9 cellular contexts compared by ENCODE assay signal in genomic region chr14:89641495-89642162, GRCh38.
DNase-seq lines count a peak whose midpoint lies in the region; ATAC-seq lines count a peak whose summit lies in the region.
"Had no signal": no experiment of that assay in that cellular context is flagged by ENCODE, and none has a peak within 500 bp of the region (broad histone marks: within the 10 kb centered on the region; RNA-seq: fewer than 3 reads in every experiment).

No MANE protein-coding gene starts in this region.

- no peaks in the 10 kb centered on the region for H3K36me3 Mint-ChIP-seq in activated naive CD4-positive, alpha-beta T cell treated with anti-CD3 and anti-CD28 coated beads for 36 hours (ENCODE audit: low read depth)
- H3K36me3 Mint-ChIP-seq in T-cell = no peaks in the 10 kb centered on the region
- H3K36me3 Mint-ChIP-seq in stimulated activated naive CD8-positive, alpha-beta T cell treated with anti-CD3 and anti-CD28 coated beads, Interleukin-15, Interleukin-2, amounts not matched to agents 100 ng/mL and 50 ng/mL, for 24 hours (ENCODE audit: low read depth) = peaks cover 7% of the 10 kb centered on the region

- no peak overlapping the region for H3K18ac ChIP-seq in mesenchymal stem cell (ENCODE audit: low read depth in 1 of 2, low read length in 2 of 2)

- no peaks in the 10 kb centered on the region for H3K27me3 Mint-ChIP-seq in activated naive CD4-positive, alpha-beta T cell treated with anti-CD3 and anti-CD28 coated beads for 36 hours (ENCODE audit: low read depth)
- no peaks in the 10 kb centered on the region for H3K27me3 Mint-ChIP-seq in T-cell
- H3K27me3 Mint-ChIP-seq in stimulated activated naive CD8-positive, alpha-beta T cell treated with anti-CD3 and anti-CD28 coated beads, Interleukin-15, Interleukin-2, amounts not matched to agents 100 ng/mL and 50 ng/mL, for 24 hours = no peaks in the 10 kb centered on the region

- 96% methylated on average over 8 of the region's 8 CpGs for WGBS in mesenchymal stem cell

- peak overlapping the region; percentile 90 for H3K27ac Mint-ChIP-seq in activated naive CD4-positive, alpha-beta T cell treated with anti-CD3 and anti-CD28 coated beads for 36 hours
- peak overlapping the region; percentile 89 to 95 for H3K27ac Mint-ChIP-seq in T-cell
- peak overlapping the region; percentile 92 for H3K27ac Mint-ChIP-seq in stimulated activated naive CD8-positive, alpha-beta T cell treated with anti-CD3 and anti-CD28 coated beads, Interleukin-15, Interleukin-2, amounts not matched to agents 100 ng/mL and 50 ng/mL, for 24 hours

- no peak overlapping the region for H3K4ac ChIP-seq in mesenchymal stem cell (ENCODE audit: low read depth in 1 of 2, low read length in 2 of 2)

- no peak overlapping the region for H2BK15ac ChIP-seq in mesenchymal stem cell (ENCODE audit: low read depth, poor library complexity, severe bottlenecking)

- H2AFZ ChIP-seq in mesenchymal stem cell (ENCODE audit: low read depth, low read length) = no peak overlapping the region

- H3K9me3 Mint-ChIP-seq in activated naive CD4-positive, alpha-beta T cell treated with anti-CD3 and anti-CD28 coated beads for 36 hours = no peaks in the 10 kb centered on the region
- H3K9me3 Mint-ChIP-seq in T-cell = no peaks in the 10 kb centered on the region
- no peaks in the 10 kb centered on the region for H3K9me3 Mint-ChIP-seq in stimulated activated naive CD8-positive, alpha-beta T cell treated with anti-CD3 and anti-CD28 coated beads, Interleukin-15, Interleukin-2, amounts not matched to agents 100 ng/mL and 50 ng/mL, for 24 hours

- no peak overlapping the region for H3K4me2 ChIP-seq in mesenchymal stem cell (ENCODE audit: low read length, poor library complexity, severe bottlenecking)

- H3K27me3 ChIP-seq in mesenchymal stem cell (ENCODE audit: control insufficient read depth in 1 of 2, insufficient read depth in 1 of 2, low read length in 2 of 2) = no peaks in the 10 kb centered on the region

- H4K91ac ChIP-seq in mesenchymal stem cell (ENCODE audit: low read length) = no peak overlapping the region

- H3K4me1 ChIP-seq in mesenchymal stem cell (ENCODE audit: control insufficient read depth, insufficient read depth, low read depth, low read length) = no peaks in the 10 kb centered on the region

- peak; percentile 98 for ATAC-seq in HG02798 (IDR thresholded peaks at IDR 0.05; ENCODE audit: poor library complexity, unreplicated experiment)
- ATAC-seq in T-cell (replicated peaks in 1 of 4) = peak; percentile 84 to 93 (median 90)

- H2BK120ac ChIP-seq in mesenchymal stem cell (ENCODE audit: low read depth, low read length) = no peak overlapping the region

- H3K4me3 ChIP-seq in mesenchymal stem cell (ENCODE audit: insufficient read depth in 1 of 2, low read depth in 1 of 2, low read length in 2 of 2) = no peak overlapping the region

- no peaks in the 10 kb centered on the region for H3K9me3 ChIP-seq in mesenchymal stem cell (ENCODE audit: control insufficient read depth, low read length)

- no peak overlapping the region for H4K8ac ChIP-seq in mesenchymal stem cell (ENCODE audit: low read length)

- no peak overlapping the region for H2BK5ac ChIP-seq in mesenchymal stem cell (ENCODE audit: low read depth, low read length, poor library complexity, severe bottlenecking)

- CTCF ChIA-PET in activated naive CD4-positive, alpha-beta T cell treated with anti-CD3 and anti-CD28 coated beads for 36 hours (lab: Charles Lee) = interaction anchor here (0.8 to 1.5 kb wide), 8 partner anchors 8 to 39 kb away, joined by 3 to 8 read pairs (median 4); no protein-coding TSS in a partner anchor
- CTCF ChIA-PET in T-cell (lab: Charles Lee) = interaction anchor here in 1 of 2 donors (1.2 to 1.7 kb wide), 2 partner anchors 76 to 80 kb away, joined by 5 read pairs; no protein-coding TSS in a partner anchor

- no peaks in the 10 kb centered on the region for H3K79me1 ChIP-seq in mesenchymal stem cell (replicated peaks; ENCODE audit: low read length, poor library complexity, severe bottlenecking)

- no peak overlapping the region for H3K14ac ChIP-seq in mesenchymal stem cell (ENCODE audit: low read length in 2 of 2)

- no peak overlapping the region for H3K9ac ChIP-seq in mesenchymal stem cell (ENCODE audit: low read length)

- H3K4me3 Mint-ChIP-seq in activated naive CD4-positive, alpha-beta T cell treated with anti-CD3 and anti-CD28 coated beads for 36 hours = peak overlapping the region; percentile 57
- H3K4me3 Mint-ChIP-seq in T-cell = peak overlapping the region; percentile 60 to 70 (median 66)
- peak overlapping the region; percentile 67 for H3K4me3 Mint-ChIP-seq in stimulated activated naive CD8-positive, alpha-beta T cell treated with anti-CD3 and anti-CD28 coated beads, Interleukin-15, Interleukin-2, amounts not matched to agents 100 ng/mL and 50 ng/mL, for 24 hours

- no peak overlapping the region for H2AK5ac ChIP-seq in mesenchymal stem cell (ENCODE audit: low read length, severe bottlenecking)

- peaks cover 62% of the 10 kb centered on the region for H3K4me1 Mint-ChIP-seq in activated naive CD4-positive, alpha-beta T cell treated with anti-CD3 and anti-CD28 coated beads for 36 hours (ENCODE audit: low read depth)
- H3K4me1 Mint-ChIP-seq in T-cell = peaks cover 45 to 54% (median 46%) of the 10 kb centered on the region in 3 donors
- H3K4me1 Mint-ChIP-seq in stimulated activated naive CD8-positive, alpha-beta T cell treated with anti-CD3 and anti-CD28 coated beads, Interleukin-15, Interleukin-2, amounts not matched to agents 100 ng/mL and 50 ng/mL, for 24 hours (ENCODE audit: low read depth) = peaks cover 77% of the 10 kb centered on the region

- no peak overlapping the region for H3K27ac ChIP-seq in mesenchymal stem cell (ENCODE audit: low read length, poor library complexity, severe bottlenecking)

- intact Hi-C loops in activated naive CD4-positive, alpha-beta T cell treated with anti-CD3 and anti-CD28 coated beads for 36 hours (cut with micrococcal nuclease) = loop anchor here (1.0 kb wide), 5 partner anchors 20 to 211 kb away; no protein-coding TSS in a partner anchor
- intact Hi-C loops in head of caudate nucleus (cut with DNase I) = no loop called here

- no peak overlapping the region for H3K23ac ChIP-seq in mesenchymal stem cell (ENCODE audit: low read length in 2 of 2)

- peak; percentile 61 for DNase-seq in activated naive CD4-positive, alpha-beta T cell treated with anti-CD3 and anti-CD28 coated beads for 36 hours
- DNase-seq in activated naive CD4-positive, alpha-beta T cell treated with Interleukin-2 at 50 U/mL for 16 hours = no peak
- DNase-seq in T-cell (peak in 3 of 34 experiments; percentile 4 to 12 (median 6)), head of caudate nucleus (no peak), NCI-H524 (lab: John Stamatoyannopoulos, UW) (no peak), mesenchymal stem cell (no peak)
- DNase-seq: Calu3 had no signal

- POLR2A ChIA-PET in T-cell (lab: Charles Lee) = interaction anchor here (0.6 to 1.0 kb wide), 4 partner anchors 21 to 226 kb away, joined by 3 to 4 read pairs (median 3); no protein-coding TSS in a partner anchor

- H3K36me3 ChIP-seq in mesenchymal stem cell (ENCODE audit: control insufficient read depth in 1 of 2, insufficient read depth in 2 of 2, low read depth in 1 of 2, low read length in 2 of 2) = no peaks in the 10 kb centered on the region

- no peak overlapping the region for H2BK12ac ChIP-seq in mesenchymal stem cell (ENCODE audit: low read length in 2 of 2)
